25 cellular contexts compared by ENCODE assay signal in the genomic region with DNA sequence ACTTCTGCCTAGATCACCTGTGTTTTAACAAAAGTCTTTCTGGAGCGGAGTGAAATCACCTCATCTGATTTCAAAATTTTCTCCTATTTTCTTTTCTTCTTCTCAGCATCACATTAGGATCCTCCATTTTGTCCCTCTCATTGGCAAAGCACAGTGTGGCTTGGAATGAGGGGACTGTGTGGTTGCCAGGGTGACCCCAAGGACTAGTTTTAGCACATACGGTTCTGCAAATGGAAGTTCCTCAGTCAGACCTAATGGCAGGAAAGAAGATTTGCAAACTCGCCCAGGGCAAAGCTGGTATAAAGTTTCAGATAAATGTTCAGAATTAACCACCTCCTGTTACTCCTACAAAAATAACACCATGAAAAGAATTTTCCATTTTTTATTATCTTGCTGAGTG.
"Had no signal": no experiment of that assay in that cellular context is flagged by ENCODE, and none has a peak within 500 bp of the region (broad histone marks: within the 10 kb centered on the region; RNA-seq: fewer than 3 reads in every experiment).

No MANE protein-coding gene starts in this region.

- H3K9me3 ChIP-seq: gastrocnemius medialis, right lobe of liver, testis, transverse colon had no signal

- H3K27me3 Mint-ChIP-seq: activated CD4-positive, alpha-beta memory T cell treated with anti-CD3 and anti-CD28 coated beads, Interleukin-2, amount 10 ng/mL, durations not matched to agents 7 days and 5 days; activated CD4-positive, alpha-beta T cell treated with anti-CD3 and anti-CD28 coated beads, Interleukin-2, amount 10 ng/mL, durations not matched to agents 7 days and 5 days had no signal

- H3K9me3 Mint-ChIP-seq: activated CD4-positive, alpha-beta memory T cell treated with anti-CD3 and anti-CD28 coated beads, Interleukin-2, amount 10 ng/mL, durations not matched to agents 7 days and 5 days; activated CD4-positive, alpha-beta T cell treated with anti-CD3 and anti-CD28 coated beads, Interleukin-2, amount 10 ng/mL, durations not matched to agents 7 days and 5 days; activated T-cell treated with anti-CD3 and anti-CD28 coated beads, Interleukin-2, amount 50 U/mL, for 4 hours; activated T-helper 17 cell treated with anti-CD3 and anti-CD28 coated beads, Interleukin-2, amount 50 U/mL, for 72 hours had no signal

- H3K27me3 ChIP-seq: brain microvascular endothelial cell, dorsolateral prefrontal cortex, gastrocnemius medialis, right lobe of liver, testis, transverse colon had no signal

- H3K4me1 ChIP-seq: gastrocnemius medialis, right lobe of liver, testis, transverse colon had no signal

- H3K36me3 ChIP-seq: brain microvascular endothelial cell, gastrocnemius medialis, right lobe of liver, transverse colon had no signal

- H3K4me1 Mint-ChIP-seq: activated CD4-positive, alpha-beta memory T cell treated with anti-CD3 and anti-CD28 coated beads, Interleukin-2, amount 10 ng/mL, durations not matched to agents 7 days and 5 days; activated CD4-positive, alpha-beta T cell treated with anti-CD3 and anti-CD28 coated beads, Interleukin-2, amount 10 ng/mL, durations not matched to agents 7 days and 5 days; activated T-helper 17 cell treated with anti-CD3 and anti-CD28 coated beads, Interleukin-2, amount 50 U/mL, for 72 hours had no signal

- H3K4me3 ChIP-seq: coronary artery, dorsolateral prefrontal cortex, gastrocnemius medialis, right lobe of liver, testis, transverse colon had no signal

- H3K27ac Mint-ChIP-seq: activated CD4-positive, alpha-beta memory T cell treated with anti-CD3 and anti-CD28 coated beads, Interleukin-2, amount 10 ng/mL, durations not matched to agents 7 days and 5 days; activated CD4-positive, alpha-beta T cell treated with anti-CD3 and anti-CD28 coated beads, Interleukin-2, amount 10 ng/mL, durations not matched to agents 7 days and 5 days; activated T-helper 17 cell treated with anti-CD3 and anti-CD28 coated beads, Interleukin-2, amount 50 U/mL, for 72 hours; nephron progenitor cell had no signal

- DNase-seq: activated CD4-positive, alpha-beta memory T cell treated with anti-CD3 and anti-CD28 coated beads, Interleukin-2, amount 10 ng/mL, durations not matched to agents 7 days and 5 days; activated CD4-positive, alpha-beta T cell treated with anti-CD3 and anti-CD28 coated beads for 1 hour; activated CD4-positive, alpha-beta T cell treated with anti-CD3 and anti-CD28 coated beads, Interleukin-2, amount 10 ng/mL, durations not matched to agents 7 days and 5 days; activated CD8-positive, alpha-beta memory T cell treated with anti-CD3 and anti-CD28 coated beads, Interleukin-2, amount 50 U/mL, for 48 hours; activated gamma-delta T cell treated with Interleukin-2 at 50 U/mL for 16 hours; activated naive CD4-positive, alpha-beta T cell treated with anti-CD3 and anti-CD28 coated beads, Interleukin-2, amount 50 U/mL, for 16 hours; activated T-cell treated with anti-CD3 and anti-CD28 coated beads, Interleukin-2, amount 50 U/mL, for 4 hours; amniotic stem cell; brain microvascular endothelial cell; dorsolateral prefrontal cortex; effector memory CD4-positive, alpha-beta T cell; erythroblast; gastrocnemius medialis; glutamatergic neuron; islet precursor cell; left ventricle myocardium superior; nephron progenitor cell; right lobe of liver; stimulated activated CD4-positive, alpha-beta T cell treated with anti-CD3 and anti-CD28 coated beads, Interleukin-12 subunit alpha, Interleukin-12 subunit beta, amount 100 ng/mL, for 4 hours; stimulated activated CD4-positive, alpha-beta T cell treated with anti-CD3 and anti-CD28 coated beads, Interleukin-4, amount 100 ng/mL, for 1 hour; stimulated activated naive CD8-positive, alpha-beta T cell treated with anti-CD3 and anti-CD28 coated beads, Interleukin-15, Interleukin-2, amounts not matched to agents 100 U/mL and 50 U/mL, for 24 hours; testis; transverse colon had no signal

- H3K4me3 Mint-ChIP-seq: activated CD4-positive, alpha-beta memory T cell treated with anti-CD3 and anti-CD28 coated beads, Interleukin-2, amount 10 ng/mL, durations not matched to agents 7 days and 5 days; activated CD4-positive, alpha-beta T cell treated with anti-CD3 and anti-CD28 coated beads, Interleukin-2, amount 10 ng/mL, durations not matched to agents 7 days and 5 days; activated T-cell treated with anti-CD3 and anti-CD28 coated beads, Interleukin-2, amount 50 U/mL, for 4 hours; activated T-helper 17 cell treated with anti-CD3 and anti-CD28 coated beads, Interleukin-2, amount 50 U/mL, for 72 hours; nephron progenitor cell had no signal

- ATAC-seq: activated T-cell treated with anti-CD3 and anti-CD28 coated beads, Interleukin-2, amount 50 U/mL, for 4 hours; activated T-helper 17 cell treated with anti-CD3 and anti-CD28 coated beads, Interleukin-2, amount 50 U/mL, for 72 hours; gastrocnemius medialis; left ventricle myocardium superior; right lobe of liver; stimulated activated naive CD8-positive, alpha-beta T cell treated with anti-CD3 and anti-CD28 coated beads, Interleukin-15, Interleukin-2, amounts not matched to agents 100 U/mL and 50 U/mL, for 24 hours had no signal

- H3K27ac ChIP-seq: brain microvascular endothelial cell, coronary artery, gastrocnemius medialis, right lobe of liver, testis, transverse colon had no signal
